Comparison of ENCODE assay signal across 9 cellular contexts in the genomic region with DNA sequence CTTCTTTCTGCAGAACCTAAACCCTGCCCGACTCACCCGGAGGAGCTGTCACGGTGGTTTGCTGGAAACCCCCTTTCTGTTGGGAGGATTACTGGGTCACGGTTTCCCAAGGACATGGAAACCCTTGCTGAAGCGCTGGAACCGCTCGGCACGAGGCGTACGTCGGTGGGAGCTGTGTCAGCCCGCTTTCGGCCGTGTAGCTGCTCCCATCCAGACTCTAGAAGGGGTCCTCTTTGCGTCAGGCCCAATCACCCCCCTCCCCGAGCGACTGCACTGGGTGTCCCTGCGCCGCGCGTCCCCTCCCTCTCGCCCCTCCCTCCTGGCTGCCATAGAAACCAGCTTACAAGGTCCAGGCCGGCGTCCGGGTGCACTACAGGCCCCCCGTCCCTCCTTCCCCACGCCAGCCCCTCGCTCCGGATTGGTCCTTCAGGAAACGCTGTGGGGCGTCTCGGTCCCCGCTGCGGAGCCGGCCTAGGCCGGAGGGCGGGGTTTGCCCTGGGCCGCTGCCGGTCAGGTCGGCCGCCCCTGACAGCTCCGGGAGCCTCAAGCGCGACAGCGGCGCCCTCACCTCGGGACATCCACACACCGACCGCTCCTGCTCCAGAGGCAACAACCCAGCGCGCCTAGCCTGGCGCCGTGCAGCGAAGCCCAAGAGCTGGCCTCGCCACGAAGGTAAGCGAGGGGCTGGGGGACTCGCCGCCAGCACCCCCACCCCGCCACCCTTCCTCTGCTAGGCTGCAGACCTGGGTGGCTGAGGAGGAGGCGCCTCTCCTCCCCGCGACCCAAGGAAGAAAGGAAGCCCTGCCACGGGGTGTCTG. TPM values are rescaled to one million over a fixed set of nuclear protein-coding genes. Genes with fewer than 3 reads are reported as not detected.
DNase-seq lines count a peak whose midpoint lies in the region; FAIRE-seq and TF ChIP-seq lines count a peak whose summit lies in the region.
"Had no signal": no experiment of that assay in that cellular context is flagged by ENCODE, and none has a peak within 500 bp of the region (broad histone marks: within the 10 kb centered on the region; RNA-seq: fewer than 3 reads in every experiment).

Gene NIM1K, plus strand, starts transcription at position 486 of the 818 bp plus-strand sequence. CDS start 53,551 bp downstream, outside the sequence.

- H2BK120ac ChIP-seq in H9 (ENCODE audit: low read depth, low read length, poor library complexity, severe bottlenecking) (no peak within 1 kb of the TSS), H1 (replicated peaks; ENCODE audit: low read depth, low read length) (no peak within 1 kb of the TSS), mesenchymal stem cell (ENCODE audit: low read depth, low read length) (no peak within 1 kb of the TSS)

- no peak within 1 kb of the TSS for H2AFZ ChIP-seq in H9 (ENCODE audit: low read length)
- no peak within 1 kb of the TSS for H2AFZ ChIP-seq in H1 (ENCODE audit: low read length)
- peak within 1 kb of the TSS; percentile 60 for H2AFZ ChIP-seq in mesenchymal stem cell (ENCODE audit: low read depth, low read length)

- H3K4me3 ChIP-seq in GM12865 (ENCODE audit: low read depth, low read length) (peak within 1 kb of the TSS; percentile 61), H1 (ENCODE audit: extremely low read depth in 1 of 4, insufficient read depth in 2 of 4, low read depth in 3 of 4, low read length in 4 of 4) (peak within 1 kb of the TSS; percentile 34 to 70 (median 47)), mesenchymal stem cell (ENCODE audit: insufficient read depth in 1 of 2, low read depth in 1 of 2, low read length in 2 of 2) (peak within 1 kb of the TSS; percentile 45 to 84)

- no peak for TF ChIP-seq EP300 in H1 (IDR thresholded peaks at IDR 0.05; ENCODE audit: borderline replicate concordance in 1 of 2, low read depth in 2 of 2, low read length in 2 of 2)

- H3K4me3 Mint-ChIP-seq in H9, result peak within 1 kb of the TSS; percentile 62 to 87
- peak within 1 kb of the TSS; percentile 78 for H3K4me3 Mint-ChIP-seq in activated CD4-positive, alpha-beta memory T cell treated with anti-CD3 and anti-CD28 coated beads for 36 hours

- H3K4ac ChIP-seq in H9 (ENCODE audit: low read depth, low read length) (no peak within 1 kb of the TSS), H1 (replicated peaks; ENCODE audit: insufficient read length, low read depth, low read length) (no peak within 1 kb of the TSS), mesenchymal stem cell (ENCODE audit: low read depth in 1 of 2, low read length in 2 of 2) (no peak within 1 kb of the TSS)

- H3K23ac ChIP-seq in H9 (ENCODE audit: insufficient read length, low read depth, low read length) (no peak within 1 kb of the TSS), H1 (ENCODE audit: insufficient read length) (no peak within 1 kb of the TSS), mesenchymal stem cell (ENCODE audit: low read length in 2 of 2) (peak within 1 kb of the TSS in 1 of 2 experiments; percentile 97)

- H2BK5ac ChIP-seq in H9 (ENCODE audit: insufficient read length, low read length) (no peak within 1 kb of the TSS), H1 (ENCODE audit: low read depth, low read length) (no peak within 1 kb of the TSS), mesenchymal stem cell (ENCODE audit: low read depth, low read length, poor library complexity, severe bottlenecking) (no peak within 1 kb of the TSS)

- no peak within 1 kb of the TSS for H4K8ac ChIP-seq in H9 (replicated peaks; ENCODE audit: insufficient read length, low read depth, low read length)
- peak within 1 kb of the TSS; percentile 25 for H4K8ac ChIP-seq in H1 (ENCODE audit: extremely low read depth, insufficient read depth, low read length)
- no peak within 1 kb of the TSS for H4K8ac ChIP-seq in mesenchymal stem cell (ENCODE audit: low read length)

- peaks cover 0 to 2% of the 10 kb centered on the region in 2 experiments; a peak in 2 of 5 replicates for H3K9me3 Mint-ChIP-seq in H9
- no peaks in the 10 kb centered on the region for H3K9me3 Mint-ChIP-seq in activated CD4-positive, alpha-beta memory T cell treated with anti-CD3 and anti-CD28 coated beads for 36 hours

- CTCF ChIA-PET in activated CD4-positive, alpha-beta memory T cell treated with anti-CD3 and anti-CD28 coated beads for 36 hours (lab: Charles Lee), result interaction anchor here (0.9 to 1.9 kb wide), 4 partner anchors 71 to 292 kb away, joined by 3 to 14 read pairs (median 5); partner anchors contain the start of gene TMEM267
- CTCF ChIA-PET in H1 (lab: Charles Lee; ENCODE audit: partially characterized antibody), result interaction anchor here (0.5 to 2.0 kb wide), 4 partner anchors 75 to 292 kb away, joined by 3 to 5 read pairs (median 3); partner anchors contain the start of genes HMGCS1 and TMEM267

- no peak for TF ChIP-seq RAD21 in H1 (IDR thresholded peaks at IDR 0.05 in 1 of 2, conservative IDR thresholded peaks at IDR 0.05 in 1 of 2; ENCODE audit: low read depth in 2 of 2, low read length in 2 of 2)

- H3K56ac ChIP-seq in H9 (ENCODE audit: insufficient read length, low read depth, low read length) (no peak within 1 kb of the TSS), H1 (replicated peaks; ENCODE audit: insufficient read length, low read depth, low read length) (no peak within 1 kb of the TSS)

- H2BK15ac ChIP-seq in H9 (ENCODE audit: low read depth, low read length) (no peak within 1 kb of the TSS), H1 (ENCODE audit: low read length) (no peak within 1 kb of the TSS), mesenchymal stem cell (ENCODE audit: low read depth, poor library complexity, severe bottlenecking) (no peak within 1 kb of the TSS)

- no peak for TF ChIP-seq CTCF in GM12865 (IDR thresholded peaks at IDR 0.05; ENCODE audit: insufficient read depth, low read depth, low read length, missing control alignments)
- TF ChIP-seq CTCF in H9 (conservative IDR thresholded peaks at IDR 0.05), result no peak
- no peak for TF ChIP-seq CTCF in H1 (IDR thresholded peaks at IDR 0.05; ENCODE audit: control extremely low read depth in 1 of 3, insufficient read depth in 1 of 3, low read depth in 1 of 3, low read length in 3 of 3)

- H4K5ac ChIP-seq in H9 (ENCODE audit: insufficient read length, low read depth, low read length) (no peak within 1 kb of the TSS), H1 (ENCODE audit: insufficient read length, low read depth, low read length) (no peak within 1 kb of the TSS)

- H2AK5ac ChIP-seq in H9 (ENCODE audit: insufficient read length, low read length) (no peak within 1 kb of the TSS), H1 (ENCODE audit: low read depth, low read length) (no peak within 1 kb of the TSS), mesenchymal stem cell (ENCODE audit: low read length, severe bottlenecking) (no peak within 1 kb of the TSS)

- TF ChIP-seq POLR2A in H1 (IDR thresholded peaks at IDR 0.05; ENCODE audit: control extremely low read depth in 1 of 2, low read depth in 2 of 2, low read length in 2 of 2), result no peak

- no peak for FAIRE-seq in H1 (lab: Jason Lieb, UNC)
- FAIRE-seq: endometrium had no signal

- no peaks in the 10 kb centered on the region for H3K79me2 ChIP-seq in H9 (ENCODE audit: insufficient read depth, low read length)
- no peaks in the 10 kb centered on the region for H3K79me2 ChIP-seq in H1 (ENCODE audit: control insufficient read depth in 1 of 2, insufficient read depth in 2 of 2, low read length in 2 of 2)

- H3K4me2 ChIP-seq in H9 (ENCODE audit: insufficient read depth, insufficient read length, low read length) (peak within 1 kb of the TSS; percentile 78), H1 (ENCODE audit: insufficient read depth in 1 of 2, low read depth in 2 of 2, low read length in 2 of 2) (peak within 1 kb of the TSS; percentile 86 to 98), mesenchymal stem cell (ENCODE audit: low read length, poor library complexity, severe bottlenecking) (peak within 1 kb of the TSS; percentile 91)

- no peak within 1 kb of the TSS for H3K14ac ChIP-seq in H9 (ENCODE audit: insufficient read depth, low read length)
- no peak within 1 kb of the TSS for H3K14ac ChIP-seq in H1 (ENCODE audit: insufficient read length)
- peak within 1 kb of the TSS in 1 of 2 experiments; percentile 68 for H3K14ac ChIP-seq in mesenchymal stem cell (ENCODE audit: low read length in 2 of 2)

- H3T11ph ChIP-seq in H9 (ENCODE audit: low read length), result no peak within 1 kb of the TSS

- no peaks in the 10 kb centered on the region for H3K9me3 ChIP-seq in H9 (ENCODE audit: control insufficient read depth, low read depth, low read length)
- H3K9me3 ChIP-seq in H1 (ENCODE audit: insufficient read depth in 2 of 2, low read depth in 1 of 2, low read length in 1 of 2), result no peaks in the 10 kb centered on the region
- H3K9me3 ChIP-seq in mesenchymal stem cell (ENCODE audit: control insufficient read depth, low read length), result no peaks in the 10 kb centered on the region

- peaks cover 54% of the 10 kb centered on the region for H3K27me3 Mint-ChIP-seq in H9 (ENCODE audit: low read depth)
- peaks cover 16% of the 10 kb centered on the region for H3K27me3 Mint-ChIP-seq in activated CD4-positive, alpha-beta memory T cell treated with anti-CD3 and anti-CD28 coated beads for 36 hours

- H4K91ac ChIP-seq in H9 (ENCODE audit: insufficient read length, low read depth, low read length) (no peak within 1 kb of the TSS), H1 (replicated peaks; ENCODE audit: insufficient read length, low read length) (no peak within 1 kb of the TSS), mesenchymal stem cell (ENCODE audit: low read length) (no peak within 1 kb of the TSS)

- H3K36me3 ChIP-seq in H1 (ENCODE audit: control insufficient read depth in 2 of 4, insufficient read depth in 4 of 4, low read length in 3 of 4), result no peaks in the 10 kb centered on the region
- no peaks in the 10 kb centered on the region for H3K36me3 ChIP-seq in mesenchymal stem cell (ENCODE audit: control insufficient read depth in 1 of 2, insufficient read depth in 2 of 2, low read depth in 1 of 2, low read length in 2 of 2)

- H3K27me3 ChIP-seq in H9 (ENCODE audit: insufficient read depth, low read length) (peaks cover 15% of the 10 kb centered on the region; the same call in 1 of the 2 replicates), H1 (replicated peaks in 1 of 4; ENCODE audit: control insufficient read depth in 3 of 4, extremely low read depth in 1 of 4, insufficient read depth in 3 of 4, low read length in 3 of 4) (peaks cover 8 to 36% (median 29%) of the 10 kb centered on the region in 4 experiments; a peak in 6 of 7 replicates), mesenchymal stem cell (ENCODE audit: control insufficient read depth in 1 of 2, insufficient read depth in 1 of 2, low read length in 2 of 2) (no peaks in the 10 kb centered on the region)

- H3K18ac ChIP-seq in H9 (ENCODE audit: insufficient read length, low read depth, low read length) (no peak within 1 kb of the TSS), H1 (ENCODE audit: extremely low read depth, low read length) (no peak within 1 kb of the TSS), mesenchymal stem cell (ENCODE audit: low read depth in 1 of 2, low read length in 2 of 2) (peak within 1 kb of the TSS in 1 of 2 experiments; percentile 46)

- H3K9ac ChIP-seq in H9 (ENCODE audit: extremely low read depth, insufficient read length, low read length) (no peak within 1 kb of the TSS), H1 (replicated peaks in 1 of 4; ENCODE audit: extremely low read depth in 1 of 4, low read depth in 3 of 4, low read length in 3 of 4) (no peak within 1 kb of the TSS), mesenchymal stem cell (ENCODE audit: low read length) (peak within 1 kb of the TSS; percentile 87)

- no peak within 1 kb of the TSS for H3K27ac Mint-ChIP-seq in H9
- no peak within 1 kb of the TSS for H3K27ac Mint-ChIP-seq in activated CD4-positive, alpha-beta memory T cell treated with anti-CD3 and anti-CD28 coated beads for 36 hours

- no peak within 1 kb of the TSS for H2BK12ac ChIP-seq in H9 (ENCODE audit: insufficient read length, low read depth, low read length)
- 0 out of 2 replicates have a peak within 1 kb of the TSS, but pooled peaks have one; percentile 39 for H2BK12ac ChIP-seq in H1 (ENCODE audit: low read depth, low read length)
- no peak within 1 kb of the TSS for H2BK12ac ChIP-seq in mesenchymal stem cell (ENCODE audit: low read length in 2 of 2)

- H3K36me3 Mint-ChIP-seq in H9 (ENCODE audit: insufficient read depth in 1 of 3, low read depth in 3 of 3), result no peaks in the 10 kb centered on the region
- H3K36me3 Mint-ChIP-seq in activated CD4-positive, alpha-beta memory T cell treated with anti-CD3 and anti-CD28 coated beads for 36 hours, result peaks cover 7% of the 10 kb centered on the region

- POLR2A ChIA-PET in activated CD4-positive, alpha-beta memory T cell treated with anti-CD3 and anti-CD28 coated beads for 36 hours (lab: Charles Lee), result interaction anchor here (0.5 to 2.1 kb wide), 5 partner anchors 71 to 292 kb away, joined by 3 to 12 read pairs (median 3); partner anchors contain the start of gene ZNF131
- POLR2A ChIA-PET in H1 (lab: Charles Lee; ENCODE audit: partially characterized antibody), result interaction anchor here (1.2 kb wide), 1 partner anchor 71 kb away, joined by 4 read pairs; the partner anchor contains the start of gene ZNF131

- no peak within 1 kb of the TSS for H3K27ac ChIP-seq in H9 (ENCODE audit: insufficient read length, low read depth, low read length)
- H3K27ac ChIP-seq in H1 (ENCODE audit: low read depth, low read length), result no peak within 1 kb of the TSS
- H3K27ac ChIP-seq in mesenchymal stem cell (ENCODE audit: low read length, poor library complexity, severe bottlenecking), result no peak within 1 kb of the TSS

- intact Hi-C loops in activated CD4-positive, alpha-beta memory T cell treated with anti-CD3 and anti-CD28 coated beads for 36 hours (cut with micrococcal nuclease), result loop anchor here (2.0 to 10.0 kb wide), 6 partner anchors 13 to 197 kb away; no protein-coding TSS in a partner anchor

- H3K4me1 ChIP-seq in H9 (ENCODE audit: insufficient read depth, low read length) (peaks cover 3% of the 10 kb centered on the region; the same call in 1 of the 2 replicates), H1 (replicated peaks in 1 of 4; ENCODE audit: control insufficient read depth in 3 of 4, insufficient read depth in 4 of 4, low read length in 3 of 4) (peaks cover 6 to 10% (median 8%) of the 10 kb centered on the region in 4 experiments), mesenchymal stem cell (ENCODE audit: control insufficient read depth, insufficient read depth, low read depth, low read length) (peaks cover 21% of the 10 kb centered on the region)

- H2BK20ac ChIP-seq in H9 (ENCODE audit: low read depth, low read length, poor library complexity, severe bottlenecking) (no peak within 1 kb of the TSS), H1 (ENCODE audit: low read length) (no peak within 1 kb of the TSS)

- H3K4me1 Mint-ChIP-seq in H9, result peaks cover 26 to 33% of the 10 kb centered on the region in 2 experiments
- peaks cover 31% of the 10 kb centered on the region for H3K4me1 Mint-ChIP-seq in activated CD4-positive, alpha-beta memory T cell treated with anti-CD3 and anti-CD28 coated beads for 36 hours (ENCODE audit: low read depth)

- H4K20me1 ChIP-seq in H9 (ENCODE audit: control insufficient read depth, insufficient read depth, insufficient read length), result no peaks in the 10 kb centered on the region
- peaks cover 0 to 5% of the 10 kb centered on the region in 2 experiments for H4K20me1 ChIP-seq in H1 (replicated peaks in 1 of 2; ENCODE audit: control insufficient read depth in 1 of 2, insufficient read depth in 2 of 2, low read length in 2 of 2)

- H3K79me1 ChIP-seq in H9 (ENCODE audit: insufficient read depth, low read depth, low read length, poor library complexity, severe bottlenecking) (no peaks in the 10 kb centered on the region), H1 (ENCODE audit: low read depth, low read length) (no peaks in the 10 kb centered on the region), mesenchymal stem cell (replicated peaks; ENCODE audit: low read length, poor library complexity, severe bottlenecking) (no peaks in the 10 kb centered on the region)

- H3K23me2 ChIP-seq in H9 (ENCODE audit: insufficient read length, low read depth, low read length, poor library complexity, severe bottlenecking) (peaks cover 20% of the 10 kb centered on the region), H1 (ENCODE audit: low read depth, low read length) (peaks cover 17% of the 10 kb centered on the region)

- DNase-seq in GM12865 (ENCODE audit: low read depth) (peak; percentile 79), H9 (peak; percentile 70), NCI-H1105 (lab: John Stamatoyannopoulos, UW) (peak; percentile 63), H1 (ENCODE audit: low read depth in 1 of 2, low spot score in 2 of 2) (peak; percentile 10 to 84), mesenchymal stem cell (peak; percentile 71), NK-92 (lab: John Stamatoyannopoulos, UW; ENCODE audit: unreplicated experiment) (no peak)
- peak; percentile 62 for DNase-seq in activated CD4-positive, alpha-beta memory T cell treated with anti-CD3 and anti-CD28 coated beads for 36 hours
- DNase-seq in stimulated activated CD8-positive, alpha-beta memory T cell treated with anti-CD3 and anti-CD28 coated beads, Interleukin-12 subunit alpha, Interleukin-12 subunit beta, amount 100 ng/mL, for 4 hours (ENCODE audit: low read depth), result peak; percentile 6

- no CpG with 5 or more reads among the region's 64 CpGs for WGBS in H9 (ENCODE audit: extremely low coverage, insufficient read length, low lambda C conversion rate)
- WGBS in H1 (ENCODE audit: extremely low coverage in 1 of 2, insufficient coverage in 1 of 2, insufficient read length in 1 of 2, insufficient replicate concordance in 2 of 2, low coverage in 1 of 2, low lambda C conversion rate in 2 of 2, missing lambda C conversion rate in 1 of 2), 2 experiments, result 3% methylated on average over 43 of the region's 64 CpGs; no CpG with 5 or more reads in 1 of the 2 experiments
- under 1% methylated on average over 56 of the region's 64 CpGs for WGBS in mesenchymal stem cell

RNA-seq across cellular contexts. Expression of gene NIM1K, which starts in this region (rescaled TPM):
- 0.07 TPM in 1 of 2 replicates, not detected in the other for total RNA-seq in H9 (2021)
- under 1 TPM; 0.75 to 1.00 TPM for total RNA-seq in activated CD4-positive, alpha-beta memory T cell treated with anti-CD3 and anti-CD28 coated beads for 36 hours
- not detected in 2 replicates for total RNA-seq in H1 (2021; fragmentation: NEBNext Ultra II Directional; extraction: Animal tissue kit (Norgen Biotek cat#: 25700))
- not detected in 2 replicates for polyA plus RNA-seq in H1 (2011; rRNA removed)
- 0.03 TPM for polyA plus RNA-seq in H1 (2011; cell fraction: cytosol; rRNA removed)
- 0.16 TPM for polyA plus RNA-seq in H1 (2011; cell fraction: nucleus; rRNA removed)
- polyA plus RNA-seq in H1 (2012, experiment 1 of 2), result not detected in 4 replicates
- not detected for polyA plus RNA-seq in H1 (2012, experiment 2 of 2)
- polyA plus RNA-seq in H1 (2013, experiment 1 of 2), result not detected
- 0.02 TPM for polyA plus RNA-seq in H1 (2013, experiment 2 of 2)
- not detected in 2 replicates for polyA minus RNA-seq in H1 (2011; rRNA and poly(A)+ RNA removed)
- not detected for polyA minus RNA-seq in H1 (2011; cell fraction: cytosol; rRNA and poly(A)+ RNA removed)
- polyA minus RNA-seq in H1 (2011; cell fraction: nucleus; rRNA and poly(A)+ RNA removed), result not detected
- polyA plus RNA-seq in mesenchymal stem cell (2013, experiment 1 of 2), result 0.11 TPM
- polyA plus RNA-seq in mesenchymal stem cell (2013, experiment 2 of 2), result 0.10 TPM

Comparison
In these comparisons a context has a peak if more than half of its experiments do, and no peak if none do; other contexts are left out.
1. Peak in DNase-seq and H3K4me2 ChIP-seq in H9; RNA of the gene not detected or under 1 TPM.
2. Peak in DNase-seq in activated CD4-positive, alpha-beta memory T cell treated with anti-CD3 and anti-CD28 coated beads for 36 hours; RNA of the gene not detected or under 1 TPM.
3. Peak in DNase-seq, H3K4me3 ChIP-seq and H3K4me2 ChIP-seq in H1; RNA of the gene not detected or under 1 TPM.